Comparison of ENCODE assay signal across 18 cellular contexts in the genomic region with DNA sequence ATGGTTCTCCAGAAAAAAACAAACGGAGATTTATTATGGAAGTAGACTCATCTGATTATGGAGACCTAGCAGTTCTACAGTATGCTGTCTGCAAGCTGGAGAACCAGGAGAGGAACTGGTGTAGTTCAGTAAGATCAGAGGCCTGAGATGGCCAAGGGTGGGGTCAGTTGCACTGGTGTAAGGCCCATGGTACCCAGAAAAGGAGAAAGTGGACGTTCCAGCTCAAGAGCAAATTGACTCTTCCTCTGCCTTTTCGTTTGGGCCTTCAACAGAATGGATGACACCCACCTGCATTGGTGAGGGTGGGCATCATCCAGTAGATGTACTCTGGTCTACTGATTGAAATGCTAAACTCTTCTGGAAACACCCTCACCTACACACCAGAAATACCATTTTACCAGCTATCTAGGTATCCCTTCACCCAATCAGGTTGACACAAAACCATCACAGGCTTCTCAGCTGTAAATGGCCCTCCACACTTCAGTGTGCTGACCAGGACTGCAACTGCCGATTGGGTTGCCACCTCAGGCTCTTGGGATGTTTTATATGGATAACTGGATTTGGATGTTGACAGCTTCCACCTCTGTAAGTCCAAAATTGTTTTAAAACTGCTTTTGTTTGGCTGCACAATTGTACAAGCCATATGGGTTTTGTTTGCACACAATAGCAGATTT. TPM values are rescaled to one million over a fixed set of nuclear protein-coding genes. Genes with fewer than 3 reads are reported as not detected.
DNase-seq lines count a peak whose midpoint lies in the region; ATAC-seq, FAIRE-seq and TF ChIP-seq lines count a peak whose summit lies in the region.
"Had no signal": no experiment of that assay in that cellular context is flagged by ENCODE, and none has a peak within 500 bp of the region (broad histone marks: within the 10 kb centered on the region; RNA-seq: fewer than 3 reads in every experiment).

No MANE protein-coding gene starts in this region.

- FAIRE-seq in frontal cortex (lab: Jason Lieb, UNC) = no peak
- FAIRE-seq: D721Med had no signal

- H3K9me2 ChIP-seq in MM.1S (replicated peaks; ENCODE audit: insufficient read depth, low read length) = no peaks in the 10 kb centered on the region

- no peak overlapping the region for H3K9ac ChIP-seq in MM.1S (ENCODE audit: low read length)
- H3K9ac ChIP-seq: BLaER1 treated with 17β-estradiol and CSF1 and Interleukin-3, amounts not matched to agents 10 nM and 100 nM had no signal

- H3K9me3 Mint-ChIP-seq in natural killer cell = no peaks in the 10 kb centered on the region
- H3K9me3 Mint-ChIP-seq in natural killer cell treated with Interleukin-12 subunit alpha and Interleukin-12 subunit beta and Interleukin-15 and Interleukin-18, amount 100 ng/mL, for 72 hours = no peaks in the 10 kb centered on the region
- no peaks in the 10 kb centered on the region for H3K9me3 Mint-ChIP-seq in T-cell
- no peaks in the 10 kb centered on the region for H3K9me3 Mint-ChIP-seq in endothelial cell (ENCODE audit: unreplicated experiment)
- no peaks in the 10 kb centered on the region for H3K9me3 Mint-ChIP-seq in stimulated activated naive B cell treated with anti-CD40 and anti-IgM and Interleukin-4, amounts not matched to agents 10 μg/mL and 1 μg/mL and 100 μg/mL, for 72 hours
- H3K9me3 Mint-ChIP-seq: H9 had no signal

- H3K4me1 Mint-ChIP-seq in natural killer cell (peaks cover 4 to 16% of the 10 kb centered on the region in 2 donors), T-cell (no peaks in the 10 kb centered on the region), endothelial cell (ENCODE audit: unreplicated experiment) (peaks cover 8% of the 10 kb centered on the region)
- peaks cover 0 to 7% of the 10 kb centered on the region in 2 donors for H3K4me1 Mint-ChIP-seq in natural killer cell treated with Interleukin-12 subunit alpha and Interleukin-12 subunit beta and Interleukin-15 and Interleukin-18, amount 100 ng/mL, for 72 hours (ENCODE audit: low read depth in 2 of 2)
- H3K4me1 Mint-ChIP-seq in stimulated activated naive B cell treated with anti-CD40 and anti-IgM and Interleukin-4, amounts not matched to agents 10 μg/mL and 1 μg/mL and 100 μg/mL, for 72 hours = peaks cover 0 to 4% of the 10 kb centered on the region in 2 donors

- POLR2A ChIA-PET in T-cell (lab: Charles Lee) = no interaction called here

- CTCF ChIA-PET in T-cell (lab: Charles Lee) = interaction anchor here in 1 of 2 donors (0.5 kb wide), 1 partner anchor 1616 kb away, joined by 4 read pairs; no protein-coding TSS in a partner anchor

- intact Hi-C loops in natural killer cell (cut with micrococcal nuclease) = no loop called here

- no peaks in the 10 kb centered on the region for H3K4me1 ChIP-seq in MM.1S (ENCODE audit: low read length)

- H3K4me3 ChIP-seq in MM.1S (ENCODE audit: low read length) = no peak overlapping the region
- H3K4me3 ChIP-seq: BLaER1 treated with 17β-estradiol and CSF1 and Interleukin-3, amounts not matched to agents 10 nM and 100 nM had no signal

- H3K36me3 Mint-ChIP-seq in natural killer cell (peaks cover 20% of the 10 kb centered on the region), T-cell (peaks cover 44% of the 10 kb centered on the region), endothelial cell (ENCODE audit: low read depth, unreplicated experiment) (peaks cover 46% of the 10 kb centered on the region)
- peaks cover 13% of the 10 kb centered on the region for H3K36me3 Mint-ChIP-seq in natural killer cell treated with Interleukin-12 subunit alpha and Interleukin-12 subunit beta and Interleukin-15 and Interleukin-18, amount 100 ng/mL, for 72 hours
- peaks cover 30 to 50% of the 10 kb centered on the region in 2 donors for H3K36me3 Mint-ChIP-seq in stimulated activated naive B cell treated with anti-CD40 and anti-IgM and Interleukin-4, amounts not matched to agents 10 μg/mL and 1 μg/mL and 100 μg/mL, for 72 hours

- H3K4me3 Mint-ChIP-seq in natural killer cell (no peak overlapping the region), T-cell (no peak overlapping the region), endothelial cell (ENCODE audit: unreplicated experiment) (peak overlapping the region; percentile 14)
- H3K4me3 Mint-ChIP-seq in natural killer cell treated with Interleukin-12 subunit alpha and Interleukin-12 subunit beta and Interleukin-15 and Interleukin-18, amount 100 ng/mL, for 72 hours = no peak overlapping the region
- no peak overlapping the region for H3K4me3 Mint-ChIP-seq in stimulated activated naive B cell treated with anti-CD40 and anti-IgM and Interleukin-4, amounts not matched to agents 10 μg/mL and 1 μg/mL and 100 μg/mL, for 72 hours
- H3K4me3 Mint-ChIP-seq: H9 had no signal

- H3K27me3 Mint-ChIP-seq in natural killer cell (ENCODE audit: low read depth in 2 of 2) = no peaks in the 10 kb centered on the region
- no peaks in the 10 kb centered on the region for H3K27me3 Mint-ChIP-seq in natural killer cell treated with Interleukin-12 subunit alpha and Interleukin-12 subunit beta and Interleukin-15 and Interleukin-18, amount 100 ng/mL, for 72 hours
- no peaks in the 10 kb centered on the region for H3K27me3 Mint-ChIP-seq in T-cell
- peaks cover 7% of the 10 kb centered on the region for H3K27me3 Mint-ChIP-seq in endothelial cell (ENCODE audit: unreplicated experiment)
- no peaks in the 10 kb centered on the region for H3K27me3 Mint-ChIP-seq in stimulated activated naive B cell treated with anti-CD40 and anti-IgM and Interleukin-4, amounts not matched to agents 10 μg/mL and 1 μg/mL and 100 μg/mL, for 72 hours

- no peaks in the 10 kb centered on the region for H3K27me3 ChIP-seq in MM.1S (replicated peaks; ENCODE audit: insufficient read depth, low read length)
- H3K27me3 ChIP-seq: BLaER1 treated with 17β-estradiol and CSF1 and Interleukin-3, amounts not matched to agents 10 nM and 100 nM had no signal

- no peak for DNase-seq in natural killer cell
- no peak for DNase-seq in natural killer cell treated with Interleukin-12 subunit alpha and Interleukin-12 subunit beta and Interleukin-15 and Interleukin-18, amount 100 ng/mL, for 72 hours (ENCODE audit: low spot score)
- no peak for DNase-seq in T-cell
- DNase-seq in endothelial cell (ENCODE audit: low spot score) = no peak
- no peak for DNase-seq in stimulated activated naive B cell treated with anti-CD40 and anti-IgM and Interleukin-4, amounts not matched to agents 10 μg/mL and 1 μg/mL and 100 μg/mL, for 72 hours
- DNase-seq in frontal cortex (ENCODE audit: low spot score in 2 of 2) = no peak
- DNase-seq in MM.1S = no peak
- DNase-seq in NCI-H2081 (lab: John Stamatoyannopoulos, UW) = no peak
- DNase-seq: H9, KBM-7, NCI-H1694 treated with DMSO at 0.1 percent for 48 hours, NCI-H2107, NCI-H510A, NCI-H748 treated with DMSO at 0.1 percent for 48 hours, OCI-M1, Right ventricle myocardium superior had no signal

- peaks cover 12% of the 10 kb centered on the region; the same call in 1 of the 2 replicates for H3F3A ChIP-seq in MM.1S (ENCODE audit: insufficient read depth, low read length)

- peaks cover 6% of the 10 kb centered on the region for H3K36me3 ChIP-seq in MM.1S (replicated peaks; ENCODE audit: insufficient read depth, low read length)

- no peaks in the 10 kb centered on the region for H3K9me3 ChIP-seq in MM.1S (replicated peaks; ENCODE audit: insufficient read depth, low read length)
- H3K9me3 ChIP-seq: BLaER1 treated with 17β-estradiol and CSF1 and Interleukin-3, amounts not matched to agents 10 nM and 100 nM had no signal

- TF ChIP-seq CTCF in natural killer cell (IDR thresholded peaks at IDR 0.05) (no peak), endothelial cell (IDR thresholded peaks at IDR 0.05; ENCODE audit: unreplicated experiment) (no peak), MM.1S (IDR thresholded peaks at IDR 0.05; ENCODE audit: low read length) (no peak)

- no peaks in the 10 kb centered on the region for H4K20me1 ChIP-seq in MM.1S (ENCODE audit: insufficient read depth, low read length)

- H3K4me2 ChIP-seq in MM.1S (ENCODE audit: low read depth, low read length) = no peak overlapping the region
- H3K4me2 ChIP-seq: BLaER1 treated with 17β-estradiol and CSF1 and Interleukin-3, amounts not matched to agents 10 nM and 100 nM had no signal

- H2AFZ ChIP-seq in MM.1S (ENCODE audit: low read length) = no peak overlapping the region

- ATAC-seq in natural killer cell (peak in 1 of 3 donors; percentile 20), T-cell (replicated peaks in 1 of 4) (no peak)
- ATAC-seq in natural killer cell treated with Interleukin-12 subunit alpha and Interleukin-12 subunit beta and Interleukin-15 and Interleukin-18, amount 100 ng/mL, for 72 hours = no peak
- ATAC-seq in stimulated activated naive B cell treated with anti-CD40 and anti-IgM and Interleukin-4, amounts not matched to agents 10 μg/mL and 1 μg/mL and 100 μg/mL, for 72 hours (replicated peaks) = no peak

- peaks cover 3% of the 10 kb centered on the region for H3K79me2 ChIP-seq in MM.1S (ENCODE audit: low read length)

- H3K27ac Mint-ChIP-seq in natural killer cell (peak overlapping the region; percentile 57), T-cell (peak overlapping the region; percentile 8 to 9), endothelial cell (ENCODE audit: unreplicated experiment) (no peak overlapping the region)
- H3K27ac Mint-ChIP-seq in natural killer cell treated with Interleukin-12 subunit alpha and Interleukin-12 subunit beta and Interleukin-15 and Interleukin-18, amount 100 ng/mL, for 72 hours = no peak overlapping the region
- peak overlapping the region; percentile 6 for H3K27ac Mint-ChIP-seq in stimulated activated naive B cell treated with anti-CD40 and anti-IgM and Interleukin-4, amounts not matched to agents 10 μg/mL and 1 μg/mL and 100 μg/mL, for 72 hours

- no peak overlapping the region for H3K27ac ChIP-seq in MM.1S (ENCODE audit: low read length)
- H3K27ac ChIP-seq: BLaER1 treated with 17β-estradiol and CSF1 and Interleukin-3, amounts not matched to agents 10 nM and 100 nM had no signal

RNA-seq across cellular contexts. Expression of a gene that starts 51.2 kb away (rescaled TPM):
- total RNA-seq in natural killer cell (100 to 1,000 TPM in 1 of 3 donors, 10 to 100 TPM in 2; 85.6 to 101 (median 92.6) TPM), T-cell (10 to 100 TPM; 55.0 to 68.4 (median 56.2) TPM), endothelial cell (ENCODE audit: unreplicated experiment) (116 TPM), frontal cortex (110 TPM)
- 10 to 100 TPM; 94.7 to 94.8 TPM for total RNA-seq in natural killer cell treated with Interleukin-12 subunit alpha and Interleukin-12 subunit beta and Interleukin-15 and Interleukin-18, amount 100 ng/mL, for 72 hours

Comparison
In these comparisons a context has a peak if more than half of its experiments do, and no peak if none do; other contexts are left out.
1. H3K27ac Mint-ChIP-seq: peak in natural killer cell (2 of 2), T-cell (2 of 2) and stimulated activated naive B cell treated with anti-CD40 and anti-IgM and Interleukin-4, amounts not matched to agents 10 μg/mL and 1 μg/mL and 100 μg/mL, for 72 hours (single experiment); none in natural killer cell treated with Interleukin-12 subunit alpha and Interleukin-12 subunit beta and Interleukin-15 and Interleukin-18, amount 100 ng/mL, for 72 hours (0 of 2) and endothelial cell (single experiment).